In the genomic region with DNA sequence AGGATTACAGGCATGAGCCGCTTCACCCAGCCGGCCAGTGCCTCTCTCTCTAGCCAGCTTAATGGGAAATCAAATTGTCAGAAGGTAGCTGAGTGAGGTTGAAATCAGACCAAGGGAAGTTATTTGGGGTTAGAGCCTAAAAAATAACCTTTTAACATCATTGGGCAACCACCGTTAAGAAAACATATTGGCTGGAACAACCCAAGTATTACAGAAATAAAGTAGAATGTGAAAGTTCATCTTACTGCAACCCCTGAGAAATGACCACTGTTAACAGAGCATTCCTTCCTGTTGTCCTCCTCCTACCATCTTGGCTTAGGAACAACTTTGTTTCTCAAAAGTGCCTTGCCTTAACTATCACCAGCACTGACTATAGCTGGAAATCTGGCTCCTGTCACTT, we compare ENCODE assay signal across 2 cellular contexts.
A peak's percentile ranks its signal among the peaks of the same experiment; 100 is the strongest.
TF ChIP-seq lines count a peak whose summit lies in the region.

No MANE protein-coding gene starts in this region.

TF ChIP-seq in liver, 16 proteins besides CTCF, POLR2A, EP300 and RAD21:
- TF ChIP-seq, protein P1, sequence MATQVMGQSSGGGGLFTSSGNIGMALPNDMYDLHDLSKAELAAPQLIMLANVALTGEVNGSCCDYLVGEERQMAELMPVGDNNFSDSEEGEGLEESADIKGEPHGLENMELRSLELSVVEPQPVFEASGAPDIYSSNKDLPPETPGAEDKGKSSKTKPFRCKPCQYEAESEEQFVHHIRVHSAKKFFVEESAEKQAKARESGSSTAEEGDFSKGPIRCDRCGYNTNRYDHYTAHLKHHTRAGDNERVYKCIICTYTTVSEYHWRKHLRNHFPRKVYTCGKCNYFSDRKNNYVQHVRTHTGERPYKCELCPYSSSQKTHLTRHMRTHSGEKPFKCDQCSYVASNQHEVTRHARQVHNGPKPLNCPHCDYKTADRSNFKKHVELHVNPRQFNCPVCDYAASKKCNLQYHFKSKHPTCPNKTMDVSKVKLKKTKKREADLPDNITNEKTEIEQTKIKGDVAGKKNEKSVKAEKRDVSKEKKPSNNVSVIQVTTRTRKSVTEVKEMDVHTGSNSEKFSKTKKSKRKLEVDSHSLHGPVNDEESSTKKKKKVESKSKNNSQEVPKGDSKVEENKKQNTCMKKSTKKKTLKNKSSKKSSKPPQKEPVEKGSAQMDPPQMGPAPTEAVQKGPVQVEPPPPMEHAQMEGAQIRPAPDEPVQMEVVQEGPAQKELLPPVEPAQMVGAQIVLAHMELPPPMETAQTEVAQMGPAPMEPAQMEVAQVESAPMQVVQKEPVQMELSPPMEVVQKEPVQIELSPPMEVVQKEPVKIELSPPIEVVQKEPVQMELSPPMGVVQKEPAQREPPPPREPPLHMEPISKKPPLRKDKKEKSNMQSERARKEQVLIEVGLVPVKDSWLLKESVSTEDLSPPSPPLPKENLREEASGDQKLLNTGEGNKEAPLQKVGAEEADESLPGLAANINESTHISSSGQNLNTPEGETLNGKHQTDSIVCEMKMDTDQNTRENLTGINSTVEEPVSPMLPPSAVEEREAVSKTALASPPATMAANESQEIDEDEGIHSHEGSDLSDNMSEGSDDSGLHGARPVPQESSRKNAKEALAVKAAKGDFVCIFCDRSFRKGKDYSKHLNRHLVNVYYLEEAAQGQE (IDR thresholded peaks at IDR 0.05): no peak
- TF ChIP-seq TAF1 (conservative IDR thresholded peaks at IDR 0.05) (no peak), GABPA (IDR thresholded peaks at IDR 0.05 in 1 of 2, conservative IDR thresholded peaks at IDR 0.05 in 1 of 2) (no peak), ZBTB33 (IDR thresholded peaks at IDR 0.05) (no peak), NR2F2 (IDR thresholded peaks at IDR 0.05) (no peak), JUND (IDR thresholded peaks at IDR 0.05) (peak in 1 of 2 donors; percentile 51), RXRA (IDR thresholded peaks at IDR 0.05) (peak; percentile 85 to 86), FOXA2 (IDR thresholded peaks at IDR 0.05) (no peak), EGR1 (IDR thresholded peaks at IDR 0.05; ENCODE audit: low read depth in 2 of 2) (peak in 1 of 2 donors; percentile 27), SP1 (IDR thresholded peaks at IDR 0.05) (peak; percentile 71), ATF3 (IDR thresholded peaks at IDR 0.05) (no peak), FOXA1 (IDR thresholded peaks at IDR 0.05) (no peak), YY1 (IDR thresholded peaks at IDR 0.05) (no peak), HNF4G (IDR thresholded peaks at IDR 0.05) (no peak), HNF4A (conservative IDR thresholded peaks at IDR 0.05) (peak; percentile 67 to 71)
- TF ChIP-seq, protein P2, sequence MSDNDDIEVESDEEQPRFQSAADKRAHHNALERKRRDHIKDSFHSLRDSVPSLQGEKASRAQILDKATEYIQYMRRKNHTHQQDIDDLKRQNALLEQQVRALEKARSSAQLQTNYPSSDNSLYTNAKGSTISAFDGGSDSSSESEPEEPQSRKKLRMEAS (IDR thresholded peaks at IDR 0.05): no peak

TF ChIP-seq in HepG2, 621 proteins besides CTCF, POLR2A, EP300 and RAD21:
- TF ChIP-seq NFE2L2 (IDR thresholded peaks at IDR 0.05; ENCODE audit: low read length) (no peak), ZFP41 (CRISPR knock-in tag; IDR thresholded peaks at IDR 0.05; ENCODE audit: borderline replicate concordance) (no peak), ERF (CRISPR knock-in tag; IDR thresholded peaks at IDR 0.05) (no peak), HOXA9 (CRISPR knock-in tag; IDR thresholded peaks at IDR 0.05; ENCODE audit: borderline replicate concordance) (no peak), ZNF235 (CRISPR knock-in tag; IDR thresholded peaks at IDR 0.05; ENCODE audit: borderline replicate concordance) (no peak), ATF1 (CRISPR knock-in tag; IDR thresholded peaks at IDR 0.05) (no peak), FOXP4 (CRISPR knock-in tag; IDR thresholded peaks at IDR 0.05) (no peak), CHCHD3 (CRISPR knock-in tag; IDR thresholded peaks at IDR 0.05) (no peak)
- TF ChIP-seq, protein P3, sequence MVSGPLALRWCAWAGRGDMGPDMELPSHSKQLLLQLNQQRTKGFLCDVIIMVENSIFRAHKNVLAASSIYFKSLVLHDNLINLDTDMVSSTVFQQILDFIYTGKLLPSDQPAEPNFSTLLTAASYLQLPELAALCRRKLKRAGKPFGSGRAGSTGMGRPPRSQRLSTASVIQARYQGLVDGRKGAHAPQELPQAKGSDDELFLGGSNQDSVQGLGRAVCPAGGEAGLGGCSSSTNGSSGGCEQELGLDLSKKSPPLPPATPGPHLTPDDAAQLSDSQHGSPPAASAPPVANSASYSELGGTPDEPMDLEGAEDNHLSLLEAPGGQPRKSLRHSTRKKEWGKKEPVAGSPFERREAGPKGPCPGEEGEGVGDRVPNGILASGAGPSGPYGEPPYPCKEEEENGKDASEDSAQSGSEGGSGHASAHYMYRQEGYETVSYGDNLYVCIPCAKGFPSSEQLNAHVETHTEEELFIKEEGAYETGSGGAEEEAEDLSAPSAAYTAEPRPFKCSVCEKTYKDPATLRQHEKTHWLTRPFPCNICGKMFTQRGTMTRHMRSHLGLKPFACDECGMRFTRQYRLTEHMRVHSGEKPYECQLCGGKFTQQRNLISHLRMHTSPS (CRISPR knock-in tag; IDR thresholded peaks at IDR 0.05; ENCODE audit: low read depth): no peak
- TF ChIP-seq, protein P4, sequence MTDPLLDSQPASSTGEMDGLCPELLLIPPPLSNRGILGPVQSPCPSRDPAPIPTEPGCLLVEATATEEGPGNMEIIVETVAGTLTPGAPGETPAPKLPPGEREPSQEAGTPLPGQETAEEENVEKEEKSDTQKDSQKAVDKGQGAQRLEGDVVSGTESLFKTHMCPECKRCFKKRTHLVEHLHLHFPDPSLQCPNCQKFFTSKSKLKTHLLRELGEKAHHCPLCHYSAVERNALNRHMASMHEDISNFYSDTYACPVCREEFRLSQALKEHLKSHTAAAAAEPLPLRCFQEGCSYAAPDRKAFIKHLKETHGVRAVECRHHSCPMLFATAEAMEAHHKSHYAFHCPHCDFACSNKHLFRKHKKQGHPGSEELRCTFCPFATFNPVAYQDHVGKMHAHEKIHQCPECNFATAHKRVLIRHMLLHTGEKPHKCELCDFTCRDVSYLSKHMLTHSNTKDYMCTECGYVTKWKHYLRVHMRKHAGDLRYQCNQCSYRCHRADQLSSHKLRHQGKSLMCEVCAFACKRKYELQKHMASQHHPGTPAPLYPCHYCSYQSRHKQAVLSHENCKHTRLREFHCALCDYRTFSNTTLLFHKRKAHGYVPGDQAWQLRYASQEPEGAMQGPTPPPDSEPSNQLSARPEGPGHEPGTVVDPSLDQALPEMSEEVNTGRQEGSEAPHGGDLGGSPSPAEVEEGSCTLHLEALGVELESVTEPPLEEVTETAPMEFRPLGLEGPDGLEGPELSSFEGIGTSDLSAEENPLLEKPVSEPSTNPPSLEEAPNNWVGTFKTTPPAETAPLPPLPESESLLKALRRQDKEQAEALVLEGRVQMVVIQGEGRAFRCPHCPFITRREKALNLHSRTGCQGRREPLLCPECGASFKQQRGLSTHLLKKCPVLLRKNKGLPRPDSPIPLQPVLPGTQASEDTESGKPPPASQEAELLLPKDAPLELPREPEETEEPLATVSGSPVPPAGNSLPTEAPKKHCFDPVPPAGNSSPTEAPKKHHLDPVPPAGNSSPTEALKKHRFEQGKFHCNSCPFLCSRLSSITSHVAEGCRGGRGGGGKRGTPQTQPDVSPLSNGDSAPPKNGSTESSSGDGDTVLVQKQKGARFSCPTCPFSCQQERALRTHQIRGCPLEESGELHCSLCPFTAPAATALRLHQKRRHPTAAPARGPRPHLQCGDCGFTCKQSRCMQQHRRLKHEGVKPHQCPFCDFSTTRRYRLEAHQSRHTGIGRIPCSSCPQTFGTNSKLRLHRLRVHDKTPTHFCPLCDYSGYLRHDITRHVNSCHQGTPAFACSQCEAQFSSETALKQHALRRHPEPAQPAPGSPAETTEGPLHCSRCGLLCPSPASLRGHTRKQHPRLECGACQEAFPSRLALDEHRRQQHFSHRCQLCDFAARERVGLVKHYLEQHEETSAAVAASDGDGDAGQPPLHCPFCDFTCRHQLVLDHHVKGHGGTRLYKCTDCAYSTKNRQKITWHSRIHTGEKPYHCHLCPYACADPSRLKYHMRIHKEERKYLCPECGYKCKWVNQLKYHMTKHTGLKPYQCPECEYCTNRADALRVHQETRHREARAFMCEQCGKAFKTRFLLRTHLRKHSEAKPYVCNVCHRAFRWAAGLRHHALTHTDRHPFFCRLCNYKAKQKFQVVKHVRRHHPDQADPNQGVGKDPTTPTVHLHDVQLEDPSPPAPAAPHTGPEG (CRISPR knock-in tag; IDR thresholded peaks at IDR 0.05): no peak
- TF ChIP-seq, protein P5, sequence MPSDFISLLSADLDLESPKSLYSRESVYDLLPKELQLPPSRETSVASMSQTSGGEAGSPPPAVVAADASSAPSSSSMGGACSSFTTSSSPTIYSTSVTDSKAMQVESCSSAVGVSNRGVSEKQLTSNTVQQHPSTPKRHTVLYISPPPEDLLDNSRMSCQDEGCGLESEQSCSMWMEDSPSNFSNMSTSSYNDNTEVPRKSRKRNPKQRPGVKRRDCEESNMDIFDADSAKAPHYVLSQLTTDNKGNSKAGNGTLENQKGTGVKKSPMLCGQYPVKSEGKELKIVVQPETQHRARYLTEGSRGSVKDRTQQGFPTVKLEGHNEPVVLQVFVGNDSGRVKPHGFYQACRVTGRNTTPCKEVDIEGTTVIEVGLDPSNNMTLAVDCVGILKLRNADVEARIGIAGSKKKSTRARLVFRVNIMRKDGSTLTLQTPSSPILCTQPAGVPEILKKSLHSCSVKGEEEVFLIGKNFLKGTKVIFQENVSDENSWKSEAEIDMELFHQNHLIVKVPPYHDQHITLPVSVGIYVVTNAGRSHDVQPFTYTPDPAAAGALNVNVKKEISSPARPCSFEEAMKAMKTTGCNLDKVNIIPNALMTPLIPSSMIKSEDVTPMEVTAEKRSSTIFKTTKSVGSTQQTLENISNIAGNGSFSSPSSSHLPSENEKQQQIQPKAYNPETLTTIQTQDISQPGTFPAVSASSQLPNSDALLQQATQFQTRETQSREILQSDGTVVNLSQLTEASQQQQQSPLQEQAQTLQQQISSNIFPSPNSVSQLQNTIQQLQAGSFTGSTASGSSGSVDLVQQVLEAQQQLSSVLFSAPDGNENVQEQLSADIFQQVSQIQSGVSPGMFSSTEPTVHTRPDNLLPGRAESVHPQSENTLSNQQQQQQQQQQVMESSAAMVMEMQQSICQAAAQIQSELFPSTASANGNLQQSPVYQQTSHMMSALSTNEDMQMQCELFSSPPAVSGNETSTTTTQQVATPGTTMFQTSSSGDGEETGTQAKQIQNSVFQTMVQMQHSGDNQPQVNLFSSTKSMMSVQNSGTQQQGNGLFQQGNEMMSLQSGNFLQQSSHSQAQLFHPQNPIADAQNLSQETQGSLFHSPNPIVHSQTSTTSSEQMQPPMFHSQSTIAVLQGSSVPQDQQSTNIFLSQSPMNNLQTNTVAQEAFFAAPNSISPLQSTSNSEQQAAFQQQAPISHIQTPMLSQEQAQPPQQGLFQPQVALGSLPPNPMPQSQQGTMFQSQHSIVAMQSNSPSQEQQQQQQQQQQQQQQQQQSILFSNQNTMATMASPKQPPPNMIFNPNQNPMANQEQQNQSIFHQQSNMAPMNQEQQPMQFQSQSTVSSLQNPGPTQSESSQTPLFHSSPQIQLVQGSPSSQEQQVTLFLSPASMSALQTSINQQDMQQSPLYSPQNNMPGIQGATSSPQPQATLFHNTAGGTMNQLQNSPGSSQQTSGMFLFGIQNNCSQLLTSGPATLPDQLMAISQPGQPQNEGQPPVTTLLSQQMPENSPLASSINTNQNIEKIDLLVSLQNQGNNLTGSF (CRISPR knock-in tag; IDR thresholded peaks at IDR 0.05): no peak
